Comparison of ENCODE assay signal across 20 cellular contexts in genomic region chr1:27314169-27314568, GRCh38. TPM values are rescaled to one million over a fixed set of nuclear protein-coding genes. Genes with fewer than 3 reads are reported as not detected.
"Had no signal": no experiment of that assay in that cellular context is flagged by ENCODE, and none has a peak within 500 bp of the region (broad histone marks: within the 10 kb centered on the region; RNA-seq: fewer than 3 reads in every experiment).

No MANE protein-coding gene starts in this region.

- H3K27ac ChIP-seq: coronary artery, dorsolateral prefrontal cortex, heart right ventricle, right lobe of liver, tibial nerve had no signal

- H3K9me3 ChIP-seq: heart right ventricle, right lobe of liver, tibial nerve had no signal

- H3K36me3 ChIP-seq: right lobe of liver had no signal

- DNase-seq: activated B cell treated with CpG ODN at 0.5 μM for 24 hours; activated CD4-positive, alpha-beta T cell treated with anti-CD3 and anti-CD28 coated beads, Interleukin-2, amount 50 U/mL, for 1 hour; activated CD8-positive, alpha-beta T cell treated with anti-CD3 and anti-CD28 coated beads for 36 hours; activated gamma-delta T cell treated with Interleukin-2 at 50 U/mL for 16 hours; activated T-cell treated with anti-CD3 and anti-CD28 coated beads, Interleukin-2, amount 50 U/mL, for 4 hours; anterior cingulate cortex; cerebellar nuclear complex; dorsolateral prefrontal cortex; effector memory CD8-positive, alpha-beta T cell; foreskin melanocyte; heart right ventricle; naive thymus-derived CD8-positive, alpha-beta T cell; right lobe of liver; stimulated activated CD4-positive, alpha-beta T cell treated with anti-CD3 and anti-CD28 coated beads, Interleukin-2, amount 100 ng/mL, for 48 hours; stimulated activated naive CD4-positive, alpha-beta T cell treated with Interleukin-2 at 50 U/mL for 16 hours had no signal

- ATAC-seq: activated CD8-positive, alpha-beta T cell treated with anti-CD3 and anti-CD28 coated beads for 36 hours; activated naive CD4-positive, alpha-beta T cell treated with anti-CD3 and anti-CD28 coated beads, Interleukin-2, amount 50 U/mL, for 72 hours; activated T-cell treated with anti-CD3 and anti-CD28 coated beads, Interleukin-2, amount 50 U/mL, for 4 hours; activated T-helper 17 cell treated with anti-CD3 and anti-CD28 coated beads, Interleukin-2, amount 50 U/mL, for 72 hours; effector memory CD8-positive, alpha-beta T cell; heart right ventricle; naive thymus-derived CD8-positive, alpha-beta T cell; right lobe of liver had no signal

- H3K4me3 ChIP-seq: coronary artery, dorsolateral prefrontal cortex, heart right ventricle, right lobe of liver, tibial nerve had no signal

- H3K27me3 ChIP-seq: dorsolateral prefrontal cortex, heart right ventricle, right lobe of liver, tibial nerve had no signal

- H3K4me1 ChIP-seq: right lobe of liver had no signal

- FAIRE-seq: endothelial cell of umbilical vein had no signal

RNA-seq across cellular contexts. Expression of gene SYTL1, which starts 27.7 kb away (rescaled TPM):
- total RNA-seq: endothelial cell of umbilical vein had no signal
